Comparison of ENCODE assay signal across 20 cellular contexts in the genomic region with DNA sequence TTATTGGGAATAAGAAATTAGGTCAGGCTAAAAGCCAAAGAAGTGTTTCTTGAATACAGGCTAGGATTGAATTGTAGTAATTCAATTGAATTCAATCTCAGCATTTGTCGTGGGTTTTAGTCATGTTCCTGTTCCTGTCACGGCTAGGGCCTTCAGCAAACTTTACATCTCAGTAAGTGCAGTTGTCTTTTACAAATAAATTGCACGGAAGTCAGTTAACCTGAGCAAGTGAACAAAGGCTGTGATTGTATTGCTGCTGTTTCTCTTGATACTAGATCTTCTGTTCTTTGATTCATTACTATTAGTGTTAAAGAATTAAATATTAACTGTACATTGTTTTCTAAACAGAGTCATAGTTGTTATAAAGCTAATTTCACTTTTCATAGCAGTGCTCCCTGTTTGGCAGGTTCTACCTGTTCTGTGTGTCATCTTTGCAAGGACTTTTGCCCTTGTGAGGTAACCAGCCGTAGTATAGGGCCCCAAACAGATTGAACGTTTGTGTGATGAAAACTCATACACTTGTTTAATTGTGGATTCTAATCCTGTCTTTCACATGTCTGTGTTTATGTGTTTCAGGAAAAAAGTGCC.
A peak's percentile ranks its signal among the peaks of the same experiment; 100 is the strongest.
DNase-seq lines count a peak whose midpoint lies in the region; ATAC-seq, FAIRE-seq and TF ChIP-seq lines count a peak whose summit lies in the region.
"Had no signal": no experiment of that assay in that cellular context is flagged by ENCODE, and none has a peak within 500 bp of the region (broad histone marks: within the 10 kb centered on the region; RNA-seq: fewer than 3 reads in every experiment).

No MANE protein-coding gene starts in this region.

- peaks cover 4% of the 10 kb centered on the region for H3K36me3 Mint-ChIP-seq in mesothelial cell of epicardium
- H3K36me3 Mint-ChIP-seq in activated T-helper 2 cell treated with anti-CD3 and anti-CD28 coated beads, Interferon-gamma antibody, Interleukin-2, Interleukin-4, amounts not matched to agents 10 μg/mL and 5 μg/mL and 100 μg/mL, durations not matched to agents 14 hours and 24 hours and 36 hours (ENCODE audit: low read depth): no peaks in the 10 kb centered on the region

- TF ChIP-seq POLR2A in transverse colon (IDR thresholded peaks at IDR 0.05): no peak

- WGBS in transverse colon (ENCODE audit: low coverage in 1 of 2), 2 donors: 32 to 37% methylated on average over 3 to 5 of the region's 5 CpGs

- peaks cover 8% of the 10 kb centered on the region for H3K9me3 Mint-ChIP-seq in mesothelial cell of epicardium
- no peaks in the 10 kb centered on the region for H3K9me3 Mint-ChIP-seq in activated T-helper 2 cell treated with anti-CD3 and anti-CD28 coated beads, Interferon-gamma antibody, Interleukin-2, Interleukin-4, amounts not matched to agents 10 μg/mL and 5 μg/mL and 100 μg/mL, durations not matched to agents 14 hours and 24 hours and 36 hours

- DNase-seq in NCI-H1048 (lab: John Stamatoyannopoulos, UW) (peak; percentile 81), mesothelial cell of epicardium (ENCODE audit: low spot score in 2 of 2, unreplicated experiment in 2 of 2) (no peak), transverse colon (peak; percentile 81), H4 (ENCODE audit: low spot score) (no peak)
- DNase-seq in activated T-helper 2 cell treated with anti-CD3 and anti-CD28 coated beads, Interferon-gamma antibody, Interleukin-2, Interleukin-4, amounts not matched to agents 10 μg/mL and 5 μg/mL and 100 μg/mL, durations not matched to agents 14 hours and 24 hours and 36 hours (ENCODE audit: low spot score): no peak
- DNase-seq: activated CD4-positive, alpha-beta T cell treated with anti-CD3 and anti-CD28 coated beads for 48 hours; activated CD8-positive, alpha-beta memory T cell treated with anti-CD3 and anti-CD28 coated beads, Interleukin-2, amount 50 U/mL, for 4 hours; activated gamma-delta T cell treated with Interleukin-2 at 50 U/mL for 16 hours; anterior cingulate cortex; GDM1; mesendoderm; NCI-H1092; NCI-H2107; NCI-H748 treated with DMSO at 0.1 percent for 48 hours; sigmoid colon had no signal

- in situ Hi-C loops in transverse colon (cut with MboI; ENCODE audit: low pct_ligation_motif_present in 1 of 4, low pct_unique_long_range_greater_than_20kb in 1 of 4, low sequenced_read_pairs in 3 of 4): no loop called here

- peak; percentile 74 for TF ChIP-seq EP300 in transverse colon (IDR thresholded peaks at IDR 0.05; ENCODE audit: low read depth)

- intact Hi-C loops in transverse colon (cut with DNase I; ENCODE audit: low total_unique reads): no loop called here
- intact Hi-C loops in activated T-helper 2 cell treated with anti-CD3 and anti-CD28 coated beads, Interferon-gamma antibody, Interleukin-2, Interleukin-4, amounts not matched to agents 10 μg/mL and 5 μg/mL and 100 μg/mL, durations not matched to agents 14 hours and 24 hours and 36 hours (cut with micrococcal nuclease): no loop called here

- peak; percentile 87 for FAIRE-seq in colon (lab: Jason Lieb, UNC)
- FAIRE-seq: GM12878 had no signal

- peak overlapping the region; percentile 73 for H3K27ac Mint-ChIP-seq in mesothelial cell of epicardium
- H3K27ac Mint-ChIP-seq in activated T-helper 2 cell treated with anti-CD3 and anti-CD28 coated beads, Interferon-gamma antibody, Interleukin-2, Interleukin-4, amounts not matched to agents 10 μg/mL and 5 μg/mL and 100 μg/mL, durations not matched to agents 14 hours and 24 hours and 36 hours: no peak overlapping the region
- H3K27ac Mint-ChIP-seq: B cell had no signal

- H3K9me3 ChIP-seq in transverse colon: no peaks in the 10 kb centered on the region
- H3K9me3 ChIP-seq: sigmoid colon had no signal

- H3K4me1 ChIP-seq in transverse colon: peaks cover 7 to 32% (median 14%) of the 10 kb centered on the region in 4 donors
- H3K4me1 ChIP-seq: sigmoid colon had no signal

- peaks cover 44% of the 10 kb centered on the region for H3K4me1 Mint-ChIP-seq in mesothelial cell of epicardium
- no peaks in the 10 kb centered on the region for H3K4me1 Mint-ChIP-seq in activated T-helper 2 cell treated with anti-CD3 and anti-CD28 coated beads, Interferon-gamma antibody, Interleukin-2, Interleukin-4, amounts not matched to agents 10 μg/mL and 5 μg/mL and 100 μg/mL, durations not matched to agents 14 hours and 24 hours and 36 hours (ENCODE audit: low read depth)
- H3K4me1 Mint-ChIP-seq: B cell had no signal

- no peak overlapping the region for H3K4me3 ChIP-seq in transverse colon
- H3K4me3 ChIP-seq: GM12878, sigmoid colon had no signal

- ATAC-seq in GM18861 (IDR thresholded peaks at IDR 0.05; ENCODE audit: unreplicated experiment): no peak
- ATAC-seq: GM12878, Panc1 had no signal

- H3K27me3 ChIP-seq in transverse colon: no peaks in the 10 kb centered on the region
- H3K27me3 ChIP-seq: sigmoid colon had no signal

- TF ChIP-seq CTCF in mesothelial cell of epicardium (IDR thresholded peaks at IDR 0.05; ENCODE audit: unreplicated experiment): no peak
- no peak for TF ChIP-seq CTCF in transverse colon (IDR thresholded peaks at IDR 0.05)

- H3K27ac ChIP-seq in transverse colon: peak overlapping the region; percentile 54 to 71 (median 61)
- H3K27ac ChIP-seq: sigmoid colon had no signal

- H3K27me3 Mint-ChIP-seq in mesothelial cell of epicardium (ENCODE audit: low read depth): no peaks in the 10 kb centered on the region
- H3K27me3 Mint-ChIP-seq in activated T-helper 2 cell treated with anti-CD3 and anti-CD28 coated beads, Interferon-gamma antibody, Interleukin-2, Interleukin-4, amounts not matched to agents 10 μg/mL and 5 μg/mL and 100 μg/mL, durations not matched to agents 14 hours and 24 hours and 36 hours (ENCODE audit: low read depth): no peaks in the 10 kb centered on the region

- H3K36me3 ChIP-seq in transverse colon: no peaks in the 10 kb centered on the region

- H3K4me3 Mint-ChIP-seq in mesothelial cell of epicardium: no peak overlapping the region
- no peak overlapping the region for H3K4me3 Mint-ChIP-seq in activated T-helper 2 cell treated with anti-CD3 and anti-CD28 coated beads, Interferon-gamma antibody, Interleukin-2, Interleukin-4, amounts not matched to agents 10 μg/mL and 5 μg/mL and 100 μg/mL, durations not matched to agents 14 hours and 24 hours and 36 hours (ENCODE audit: low read depth)
- H3K4me3 Mint-ChIP-seq: B cell had no signal

Comparison
In these comparisons a context has a peak if more than half of its experiments do, and no peak if none do; other contexts are left out.
1. DNase-seq: peak in NCI-H1048 (single experiment) and transverse colon (single experiment); none in mesothelial cell of epicardium (0 of 2), activated T-helper 2 cell treated with anti-CD3 and anti-CD28 coated beads, Interferon-gamma antibody, Interleukin-2, Interleukin-4, amounts not matched to agents 10 μg/mL and 5 μg/mL and 100 μg/mL, durations not matched to agents 14 hours and 24 hours and 36 hours (single experiment) and H4 (single experiment).